10 cellular contexts compared by ENCODE assay signal in genomic region chr5:143691278-143692236, GRCh38.
"Had no signal": no experiment of that assay in that cellular context is flagged by ENCODE, and none has a peak within 500 bp of the region (broad histone marks: within the 10 kb centered on the region; RNA-seq: fewer than 3 reads in every experiment).

No MANE protein-coding gene starts in this region.

- H3K4me3 ChIP-seq: gastroesophageal sphincter, SJCRH30, thyroid gland had no signal

- DNase-seq: activated CD4-positive, alpha-beta T cell treated with anti-CD3 and anti-CD28 coated beads, Interleukin-2, amount 50 U/mL, for 1 hour; activated CD4-positive, CD25-positive, alpha-beta regulatory T cell; activated CD8-positive, alpha-beta memory T cell treated with anti-CD3 and anti-CD28 coated beads for 24 hours; activated naive CD4-positive, alpha-beta T cell treated with Interleukin-2 at 50 U/mL for 16 hours; endodermal cell; SJCRH30; small intestine; SW 1271; thyroid gland had no signal

- H3K27ac ChIP-seq: gastroesophageal sphincter, SJCRH30, thyroid gland had no signal

- ATAC-seq: gastroesophageal sphincter had no signal

- H3K4me1 ChIP-seq: gastroesophageal sphincter, SJCRH30 had no signal

- H3K36me3 ChIP-seq: gastroesophageal sphincter, SJCRH30, thyroid gland had no signal

- H3K27me3 ChIP-seq: gastroesophageal sphincter, SJCRH30, thyroid gland had no signal

- H3K9me3 ChIP-seq: SJCRH30, thyroid gland had no signal
